Comparison of ENCODE assay signal across 10 cellular contexts in genomic region chr17:4607773-4608187, GRCh38. TPM values are rescaled to one million over a fixed set of nuclear protein-coding genes. Genes with fewer than 3 reads are reported as not detected.
DNase-seq lines count a peak whose midpoint lies in the region; ATAC-seq and TF ChIP-seq lines count a peak whose summit lies in the region.
"Had no signal": no experiment of that assay in that cellular context is flagged by ENCODE, and none has a peak within 500 bp of the region (broad histone marks: within the 10 kb centered on the region; RNA-seq: fewer than 3 reads in every experiment).

No MANE protein-coding gene starts in this region.

- POLR2A ChIA-PET in activated CD4-positive, alpha-beta T cell treated with anti-CD3 and anti-CD28 coated beads, Interleukin-2, amount 10 ng/mL, durations not matched to agents 7 days and 5 days (lab: Charles Lee), result no interaction called here
- POLR2A ChIA-PET in naive thymus-derived CD8-positive, alpha-beta T cell (lab: Charles Lee), result no interaction called here

- H3K27ac Mint-ChIP-seq in dendritic cell treated with granulocyte-macrophage colony-stimulating factor and Interleukin-4, amounts not matched to agents 40 ng/mL and 50 ng/mL, for 4 days, result peak overlapping the region; percentile 89
- no peak overlapping the region for H3K27ac Mint-ChIP-seq in activated CD4-positive, alpha-beta T cell treated with anti-CD3 and anti-CD28 coated beads, Interleukin-2, amount 10 ng/mL, durations not matched to agents 7 days and 5 days
- no peak overlapping the region for H3K27ac Mint-ChIP-seq in naive thymus-derived CD8-positive, alpha-beta T cell

- peaks cover 32% of the 10 kb centered on the region for H3K27me3 Mint-ChIP-seq in dendritic cell treated with granulocyte-macrophage colony-stimulating factor and Interleukin-4, amounts not matched to agents 40 ng/mL and 50 ng/mL, for 4 days
- H3K27me3 Mint-ChIP-seq in activated CD4-positive, alpha-beta T cell treated with anti-CD3 and anti-CD28 coated beads, Interleukin-2, amount 10 ng/mL, durations not matched to agents 7 days and 5 days, result peaks cover 31% of the 10 kb centered on the region
- peaks cover 12 to 28% (median 14%) of the 10 kb centered on the region in 5 donors for H3K27me3 Mint-ChIP-seq in naive thymus-derived CD8-positive, alpha-beta T cell

- H3K4me1 Mint-ChIP-seq in dendritic cell treated with granulocyte-macrophage colony-stimulating factor and Interleukin-4, amounts not matched to agents 40 ng/mL and 50 ng/mL, for 4 days (ENCODE audit: low read depth), result peaks cover 31% of the 10 kb centered on the region
- H3K4me1 Mint-ChIP-seq in activated CD4-positive, alpha-beta T cell treated with anti-CD3 and anti-CD28 coated beads, Interleukin-2, amount 10 ng/mL, durations not matched to agents 7 days and 5 days, result no peaks in the 10 kb centered on the region
- H3K4me1 Mint-ChIP-seq in naive thymus-derived CD8-positive, alpha-beta T cell, result peaks cover 0 to 6% (median 1%) of the 10 kb centered on the region in 4 donors

- H3K4me3 ChIP-seq in lower leg skin (ENCODE audit: low read depth, poor library complexity, severe bottlenecking) (no peak overlapping the region), SJCRH30 (no peak overlapping the region)

- intact Hi-C loops in dendritic cell treated with granulocyte-macrophage colony-stimulating factor and Interleukin-4, amounts not matched to agents 40 ng/mL and 50 ng/mL, for 4 days (cut with micrococcal nuclease), result no loop called here
- intact Hi-C loops in lower leg skin (cut with DNase I; ENCODE audit: low total_unique reads), result no loop called here

- CTCF ChIA-PET in activated CD4-positive, alpha-beta T cell treated with anti-CD3 and anti-CD28 coated beads, Interleukin-2, amount 10 ng/mL, durations not matched to agents 7 days and 5 days (lab: Charles Lee), result interaction anchor here (0.7 to 1.5 kb wide), 2 partner anchors 15 to 1726 kb away, joined by 3 to 4 read pairs; no protein-coding TSS in a partner anchor

- WGBS in lower leg skin, 2 donors, result 26 to 27% methylated on average over 9 of the region's 9 CpGs

- TF ChIP-seq CTCF in lower leg skin (IDR thresholded peaks at IDR 0.05), result no peak

- peak overlapping the region; percentile 44 for H3K4me3 Mint-ChIP-seq in dendritic cell treated with granulocyte-macrophage colony-stimulating factor and Interleukin-4, amounts not matched to agents 40 ng/mL and 50 ng/mL, for 4 days
- H3K4me3 Mint-ChIP-seq in activated CD4-positive, alpha-beta T cell treated with anti-CD3 and anti-CD28 coated beads, Interleukin-2, amount 10 ng/mL, durations not matched to agents 7 days and 5 days, result no peak overlapping the region
- no peak overlapping the region for H3K4me3 Mint-ChIP-seq in naive thymus-derived CD8-positive, alpha-beta T cell

- peak; percentile 63 for DNase-seq in M059J (ENCODE audit: low read depth)
- DNase-seq in lower leg skin (ENCODE audit: low spot score in 2 of 2), result peak; percentile 71 to 91
- peak; percentile 42 for DNase-seq in superior temporal gyrus (ENCODE audit: extremely low spot score)
- no peak for DNase-seq in activated CD4-positive, alpha-beta T cell treated with anti-CD3 and anti-CD28 coated beads, Interleukin-2, amount 10 ng/mL, durations not matched to agents 7 days and 5 days
- DNase-seq in SJCRH30, result no peak
- no peak for DNase-seq in naive thymus-derived CD8-positive, alpha-beta T cell
- DNase-seq: effector CD4-positive, alpha-beta T cell had no signal

- no peaks in the 10 kb centered on the region for H3K9me3 ChIP-seq in SJCRH30 (replicated peaks)

- 0 out of 2 replicates have a peak, but pooled peaks cover 3% of the 10 kb centered on the region for H3K4me1 ChIP-seq in SJCRH30

- no peaks in the 10 kb centered on the region for H3K36me3 ChIP-seq in SJCRH30

- H3K27me3 ChIP-seq in SJCRH30, result no peaks in the 10 kb centered on the region

- no peak for ATAC-seq in GM18498 (IDR thresholded peaks at IDR 0.05; ENCODE audit: unreplicated experiment)
- ATAC-seq in naive thymus-derived CD8-positive, alpha-beta T cell, result no peak

- no peak overlapping the region for H3K27ac ChIP-seq in SJCRH30

- H3K9me3 Mint-ChIP-seq in dendritic cell treated with granulocyte-macrophage colony-stimulating factor and Interleukin-4, amounts not matched to agents 40 ng/mL and 50 ng/mL, for 4 days, result no peaks in the 10 kb centered on the region
- no peaks in the 10 kb centered on the region for H3K9me3 Mint-ChIP-seq in activated CD4-positive, alpha-beta T cell treated with anti-CD3 and anti-CD28 coated beads, Interleukin-2, amount 10 ng/mL, durations not matched to agents 7 days and 5 days
- H3K9me3 Mint-ChIP-seq in naive thymus-derived CD8-positive, alpha-beta T cell, result no peaks in the 10 kb centered on the region

- no peak for TF ChIP-seq POLR2A in lower leg skin (IDR thresholded peaks at IDR 0.05)

- H3K36me3 Mint-ChIP-seq in dendritic cell treated with granulocyte-macrophage colony-stimulating factor and Interleukin-4, amounts not matched to agents 40 ng/mL and 50 ng/mL, for 4 days (ENCODE audit: low read depth), result no peaks in the 10 kb centered on the region
- H3K36me3 Mint-ChIP-seq in activated CD4-positive, alpha-beta T cell treated with anti-CD3 and anti-CD28 coated beads, Interleukin-2, amount 10 ng/mL, durations not matched to agents 7 days and 5 days (ENCODE audit: low read depth), result no peaks in the 10 kb centered on the region
- H3K36me3 Mint-ChIP-seq in naive thymus-derived CD8-positive, alpha-beta T cell, result no peaks in the 10 kb centered on the region

RNA-seq across cellular contexts. Expression of gene SMTNL2, which starts 23.5 kb away (rescaled TPM):
- not detected in 2 replicates for total RNA-seq in M059J (2014; rRNA removed; shearing (Covaris generic))
- total RNA-seq in lower leg skin, result 1 to 10 TPM in 2 of 4 donors, under 1 TPM in 1, not detected in 1; 0.25 to 3.0 (median 1.0) TPM
- total RNA-seq in activated CD4-positive, alpha-beta T cell treated with anti-CD3 and anti-CD28 coated beads, Interleukin-2, amount 10 ng/mL, durations not matched to agents 7 days and 5 days, result not detected
- total RNA-seq in SJCRH30 (2014; rRNA removed; shearing (Covaris generic)), result 0.23 TPM in 1 of 2 replicates, not detected in the other
- not detected for total RNA-seq in naive thymus-derived CD8-positive, alpha-beta T cell
- not detected for polyA plus RNA-seq in naive thymus-derived CD8-positive, alpha-beta T cell
- total RNA-seq: T-helper 1 cell treated with Interleukin-12 subunit alpha and Interleukin-12 subunit beta and Interleukin-4 antibody, amounts not matched to agents 30 ng/mL and 1 ng/mL, for 36 hours had no signal

RNA-seq across cellular contexts. Expression of gene ALOX15, which starts 33.7 kb away (rescaled TPM):
- total RNA-seq in M059J (2014; rRNA removed; shearing (Covaris generic)), result not detected in 2 replicates
- total RNA-seq in lower leg skin, result under 1 TPM in 2 of 4 donors, not detected in 2; 0.54 to 0.68 TPM
- under 1 TPM in 1 of 2 experiments, not detected in 1; 0.17 TPM for total RNA-seq in activated CD4-positive, alpha-beta T cell treated with anti-CD3 and anti-CD28 coated beads, Interleukin-2, amount 10 ng/mL, durations not matched to agents 7 days and 5 days
- 3.0 and 3.6 TPM in 2 replicates for total RNA-seq in SJCRH30 (2014; rRNA removed; shearing (Covaris generic))
- under 1 TPM; 0.60 TPM for total RNA-seq in naive thymus-derived CD8-positive, alpha-beta T cell
- not detected for polyA plus RNA-seq in naive thymus-derived CD8-positive, alpha-beta T cell
- total RNA-seq: T-helper 1 cell treated with Interleukin-12 subunit alpha and Interleukin-12 subunit beta and Interleukin-4 antibody, amounts not matched to agents 30 ng/mL and 1 ng/mL, for 36 hours had no signal

RNA-seq across cellular contexts. Expression of gene GGT6, which starts 47.4 kb away (rescaled TPM):
- not detected in 2 replicates for total RNA-seq in M059J (2014; rRNA removed; shearing (Covaris generic))
- 100 to 1,000 TPM; 133 to 232 (median 184) TPM for total RNA-seq in lower leg skin
- total RNA-seq in activated CD4-positive, alpha-beta T cell treated with anti-CD3 and anti-CD28 coated beads, Interleukin-2, amount 10 ng/mL, durations not matched to agents 7 days and 5 days, result not detected
- not detected in 2 replicates for total RNA-seq in SJCRH30 (2014; rRNA removed; shearing (Covaris generic))
- not detected for total RNA-seq in naive thymus-derived CD8-positive, alpha-beta T cell
- polyA plus RNA-seq in naive thymus-derived CD8-positive, alpha-beta T cell, result not detected
- total RNA-seq: T-helper 1 cell treated with Interleukin-12 subunit alpha and Interleukin-12 subunit beta and Interleukin-4 antibody, amounts not matched to agents 30 ng/mL and 1 ng/mL, for 36 hours had no signal

RNA-seq across cellular contexts. Expression of gene MYBBP1A, which starts 52.6 kb away (rescaled TPM):
- 26.9 and 45.3 TPM in 2 replicates for total RNA-seq in M059J (2014; rRNA removed; shearing (Covaris generic))
- total RNA-seq in lower leg skin, result 10 to 100 TPM; 53.9 to 83.7 (median 54.5) TPM
- 10 to 100 TPM; 58.0 to 59.0 TPM for total RNA-seq in activated CD4-positive, alpha-beta T cell treated with anti-CD3 and anti-CD28 coated beads, Interleukin-2, amount 10 ng/mL, durations not matched to agents 7 days and 5 days
- 37.0 and 40.3 TPM in 2 replicates for total RNA-seq in SJCRH30 (2014; rRNA removed; shearing (Covaris generic))
- total RNA-seq in naive thymus-derived CD8-positive, alpha-beta T cell, result 10 to 100 TPM; 84.4 to 88.6 TPM
- polyA plus RNA-seq in naive thymus-derived CD8-positive, alpha-beta T cell, result 10 to 100 TPM; 14.0 to 45.7 (median 28.7) TPM

Comparison
In these comparisons a context has a peak if more than half of its experiments do, and no peak if none do; other contexts are left out.
1. DNase-seq: peak in M059J (single experiment), lower leg skin (2 of 2) and superior temporal gyrus (single experiment); none in activated CD4-positive, alpha-beta T cell treated with anti-CD3 and anti-CD28 coated beads, Interleukin-2, amount 10 ng/mL, durations not matched to agents 7 days and 5 days (single experiment), SJCRH30 (0 of 2) and naive thymus-derived CD8-positive, alpha-beta T cell (0 of 10).
2. RNA of gene GGT6, which starts 47.4 kb away (total RNA-seq): 133 to 232 TPM in lower leg skin; not detected in M059J, not detected in activated CD4-positive, alpha-beta T cell treated with anti-CD3 and anti-CD28 coated beads, Interleukin-2, amount 10 ng/mL, durations not matched to agents 7 days and 5 days, not detected in SJCRH30 and not detected in naive thymus-derived CD8-positive, alpha-beta T cell; every median in the first group is over 100 times any median in the second.